In genomic region chr3:7484636-7485035, GRCh38 we compare ENCODE assay signal across 15 cellular contexts.
DNase-seq lines count a peak whose midpoint lies in the region; ATAC-seq, FAIRE-seq and TF ChIP-seq lines count a peak whose summit lies in the region.
"Had no signal": no experiment of that assay in that cellular context is flagged by ENCODE, and none has a peak within 500 bp of the region (broad histone marks: within the 10 kb centered on the region; RNA-seq: fewer than 3 reads in every experiment).

No MANE protein-coding gene starts in this region.

- H3K36me3 ChIP-seq in bronchial epithelial cell (ENCODE audit: control insufficient read depth, insufficient read depth, low read length): no peaks in the 10 kb centered on the region
- H3K36me3 ChIP-seq: SJSA1 had no signal

- no peak overlapping the region for H3K27ac ChIP-seq in foreskin keratinocyte
- H3K27ac ChIP-seq: SJSA1 had no signal

- peak; percentile 24 for DNase-seq in RPMI7951 (ENCODE audit: low read depth)
- peak; percentile 79 for DNase-seq in bronchial epithelial cell (ENCODE audit: low read depth)
- DNase-seq in foreskin keratinocyte: peak in 1 of 2 donors; percentile 56
- DNase-seq in renal cortical epithelial cell (ENCODE audit: low read depth): peak; percentile 70
- no peak for DNase-seq in T-helper 2 cell treated with Interferon-gamma antibody and Interleukin-4, amounts not matched to agents 5 μg/mL and 100 μg/mL, for 36 hours (ENCODE audit: low spot score)
- DNase-seq in GM19238 (ENCODE audit: insufficient read length, low spot score): no peak
- no peak for DNase-seq in HK-2 (ENCODE audit: unreplicated experiment)
- DNase-seq: CD8-positive, alpha-beta T cell; H7; NCI-H1092; NCI-H2227 treated with DMSO at 0.1 percent for 48 hours; NCI-H526; RPMI8226 had no signal

- H3K4me3 Mint-ChIP-seq in T-helper 2 cell treated with Interferon-gamma antibody and Interleukin-4, amounts not matched to agents 5 μg/mL and 100 μg/mL, for 36 hours: no peak overlapping the region
- H3K4me3 Mint-ChIP-seq: CD8-positive, alpha-beta T cell had no signal

- H3K4me3 ChIP-seq in bronchial epithelial cell (ENCODE audit: low read depth, low read length): no peak overlapping the region
- H3K4me3 ChIP-seq: K562, SJSA1 had no signal

- H3K9me3 Mint-ChIP-seq in T-helper 2 cell treated with Interferon-gamma antibody and Interleukin-4, amounts not matched to agents 5 μg/mL and 100 μg/mL, for 36 hours: peaks cover 7% of the 10 kb centered on the region
- H3K9me3 Mint-ChIP-seq: CD8-positive, alpha-beta T cell had no signal

- H3K27me3 ChIP-seq in bronchial epithelial cell (ENCODE audit: control insufficient read depth, insufficient read depth, low read length) (no peaks in the 10 kb centered on the region), foreskin keratinocyte (no peaks in the 10 kb centered on the region)
- H3K27me3 ChIP-seq: SJSA1 had no signal

- ATAC-seq in foreskin keratinocyte: peak; percentile 18
- ATAC-seq: CD8-positive, alpha-beta T cell; K562 had no signal

- H3K4me1 Mint-ChIP-seq in T-helper 2 cell treated with Interferon-gamma antibody and Interleukin-4, amounts not matched to agents 5 μg/mL and 100 μg/mL, for 36 hours (ENCODE audit: low read depth): no peaks in the 10 kb centered on the region

- H3K27me3 Mint-ChIP-seq in T-helper 2 cell treated with Interferon-gamma antibody and Interleukin-4, amounts not matched to agents 5 μg/mL and 100 μg/mL, for 36 hours (ENCODE audit: low read depth): no peaks in the 10 kb centered on the region

- no peak for TF ChIP-seq CTCF in bronchial epithelial cell (IDR thresholded peaks at IDR 0.05; ENCODE audit: insufficient read depth, low read length, severe bottlenecking)
- TF ChIP-seq CTCF in foreskin keratinocyte (conservative IDR thresholded peaks at IDR 0.05): no peak

- H3K4me1 ChIP-seq in foreskin keratinocyte: no peaks in the 10 kb centered on the region
- H3K4me1 ChIP-seq: SJSA1 had no signal

- no peak overlapping the region for H3K27ac Mint-ChIP-seq in T-helper 2 cell treated with Interferon-gamma antibody and Interleukin-4, amounts not matched to agents 5 μg/mL and 100 μg/mL, for 36 hours
- H3K27ac Mint-ChIP-seq: CD8-positive, alpha-beta T cell had no signal

- no peaks in the 10 kb centered on the region for H3K36me3 Mint-ChIP-seq in T-helper 2 cell treated with Interferon-gamma antibody and Interleukin-4, amounts not matched to agents 5 μg/mL and 100 μg/mL, for 36 hours (ENCODE audit: low read depth)
- H3K36me3 Mint-ChIP-seq: CD8-positive, alpha-beta T cell had no signal

- FAIRE-seq in bronchial epithelial cell (lab: Jason Lieb, UNC): no peak
- FAIRE-seq: K562 had no signal

Comparison
In these comparisons a context has a peak if more than half of its experiments do, and no peak if none do; other contexts are left out.
1. DNase-seq: peak in RPMI7951 (single experiment), bronchial epithelial cell (single experiment) and renal cortical epithelial cell (single experiment); none in T-helper 2 cell treated with Interferon-gamma antibody and Interleukin-4, amounts not matched to agents 5 μg/mL and 100 μg/mL, for 36 hours (single experiment), GM19238 (single experiment) and HK-2 (single experiment).